Comparison of ENCODE assay signal across 10 cellular contexts in the genomic region with DNA sequence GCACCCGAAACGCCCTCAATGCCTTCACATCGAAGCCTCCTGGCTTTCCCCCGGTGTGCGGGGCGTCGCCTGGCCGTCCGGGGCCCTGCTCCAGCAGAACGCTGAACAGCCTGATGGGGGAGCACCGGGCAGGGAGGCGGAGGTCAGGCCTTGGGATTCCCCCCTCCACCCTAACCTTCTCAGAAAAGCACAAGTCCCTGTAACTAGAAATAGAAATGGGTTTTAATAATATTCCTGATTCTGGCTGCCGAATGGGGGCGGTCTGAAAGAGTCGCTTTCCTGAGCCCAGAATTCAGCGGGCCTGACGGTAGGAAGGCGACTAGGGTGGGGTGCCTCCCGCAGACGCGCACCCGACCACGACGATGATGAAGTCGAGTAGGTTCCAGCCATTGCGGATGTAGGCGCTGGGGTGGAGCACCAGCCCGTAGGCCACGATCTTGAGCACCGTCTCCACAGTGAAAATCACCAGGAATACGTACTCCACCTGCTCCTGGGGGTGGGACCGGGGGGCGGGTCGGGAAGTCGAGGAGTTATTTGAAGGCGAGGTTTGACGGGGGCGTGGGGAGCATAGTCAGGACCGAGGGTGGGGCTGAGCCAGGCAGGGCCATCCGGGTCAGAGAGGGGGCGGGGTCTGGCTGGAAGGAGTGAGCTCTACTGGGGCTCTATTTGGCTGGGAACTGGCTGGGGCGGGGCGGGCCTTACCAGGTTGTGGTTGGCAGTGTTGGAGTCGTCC. TPM values are rescaled to one million over a fixed set of nuclear protein-coding genes. Genes with fewer than 3 reads are reported as not detected.
DNase-seq lines count a peak whose midpoint lies in the region; TF ChIP-seq lines count a peak whose summit lies in the region.
"Had no signal": no experiment of that assay in that cellular context is flagged by ENCODE, and none has a peak within 500 bp of the region (broad histone marks: within the 10 kb centered on the region; RNA-seq: fewer than 3 reads in every experiment).

No MANE protein-coding gene starts in this region.

- H3K4me1 Mint-ChIP-seq in MCF 10A (ENCODE audit: insufficient read depth, unreplicated experiment) = no peaks in the 10 kb centered on the region

- CTCF ChIA-PET in MCF 10A (lab: Yijun Ruan, JAX) = no interaction called here

- H3K9ac ChIP-seq in HUES48 (ENCODE audit: low read depth, low read length) = peak overlapping the region; percentile 17; the same call in 1 of the 2 replicates

- peaks cover 3% of the 10 kb centered on the region; the same call in 1 of the 2 replicates for H3K9me3 ChIP-seq in HUES48 (ENCODE audit: control insufficient read depth, insufficient read depth, low read length)

- H3K4me3 ChIP-seq in HUES48 (ENCODE audit: low read depth, low read length) = peak overlapping the region; percentile 59

- POLR2A ChIA-PET in MCF 10A (lab: Yijun Ruan, JAX) = no interaction called here

- H3K36me3 Mint-ChIP-seq in MCF 10A (ENCODE audit: insufficient read depth, unreplicated experiment) = no peaks in the 10 kb centered on the region

- intact Hi-C loops in MCF 10A (cut with micrococcal nuclease) = no loop called here

- no peak overlapping the region for H3K27ac Mint-ChIP-seq in MCF 10A (ENCODE audit: low read depth, unreplicated experiment)

- no peaks in the 10 kb centered on the region for H3K27me3 ChIP-seq in HUES48 (ENCODE audit: control insufficient read depth, insufficient read depth, low read length)

- peak; percentile 47 to 78 for DNase-seq in T47D (ENCODE audit: low read depth in 1 of 2, low spot score in 1 of 2)
- no peak for DNase-seq in MCF 10A (ENCODE audit: unreplicated experiment)
- DNase-seq in activated CD4-positive, alpha-beta T cell treated with anti-CD3 and anti-CD28 coated beads for 48 hours = peak; percentile 77
- DNase-seq in ecto neural progenitor cell (ENCODE audit: low spot score) = peak; percentile 66
- peak; percentile 28 for DNase-seq in mucosa of gallbladder (ENCODE audit: low spot score)
- DNase-seq in stimulated activated CD8-positive, alpha-beta memory T cell treated with anti-CD3 and anti-CD28 coated beads, Interleukin-7, amount 100 ng/mL, for 4 hours (ENCODE audit: low read depth in 2 of 2) = peak; percentile 12 to 46
- no peak for DNase-seq in NCI-H524 treated with DMSO at 0.1 percent for 48 hours (lab: John Stamatoyannopoulos, UW)

- H3K9me3 Mint-ChIP-seq in MCF 10A (ENCODE audit: unreplicated experiment) = peaks cover 8% of the 10 kb centered on the region

- no peak for TF ChIP-seq CTCF in MCF 10A (IDR thresholded peaks at IDR 0.05; ENCODE audit: unreplicated experiment)

- H3K4me1 ChIP-seq in HUES48 (ENCODE audit: control insufficient read depth, insufficient read depth, low read length) = no peaks in the 10 kb centered on the region

- in situ Hi-C loops in T47D (cut with HindIII; ENCODE audit: low pct_unique_long_range_greater_than_20kb, low sequenced_read_pairs) = no loop called here

- peak overlapping the region; percentile 35 for H3K27ac ChIP-seq in HUES48 (ENCODE audit: low read depth, low read length)
- H3K27ac ChIP-seq: C4-2B had no signal

- no peaks in the 10 kb centered on the region for H3K36me3 ChIP-seq in HUES48 (ENCODE audit: control insufficient read depth, insufficient read depth, low read length)

- H3K27me3 Mint-ChIP-seq in MCF 10A (ENCODE audit: insufficient read depth, unreplicated experiment) = no peaks in the 10 kb centered on the region

- BruUV-seq in MCF 10A (replicated peaks; lab: Mats Ljungman, UMichigan) = no TSS peak

- H3K4me3 Mint-ChIP-seq in MCF 10A (ENCODE audit: unreplicated experiment) = no peak overlapping the region

RNA-seq across cellular contexts. Expression of a gene that starts 2.5 kb away (rescaled TPM):
- total RNA-seq in MCF 10A (2022) (not detected in 2 replicates), mucosa of gallbladder (0.20 TPM)

RNA-seq across cellular contexts. Expression of a gene that starts 4.6 kb away (rescaled TPM):
- total RNA-seq in MCF 10A (2022) (11.0 and 11.5 TPM in 2 replicates), mucosa of gallbladder (20.0 TPM)

RNA-seq across cellular contexts. Expression of a gene that starts 30.7 kb away (rescaled TPM):
- total RNA-seq in MCF 10A (2022) (0.75 and 0.79 TPM in 2 replicates), mucosa of gallbladder (1.9 TPM)

RNA-seq across cellular contexts. Expression of a gene that starts 33.8 kb away (rescaled TPM):
- total RNA-seq in MCF 10A (2022) (0.26 and 0.32 TPM in 2 replicates), mucosa of gallbladder (0.09 TPM)
- total RNA-seq: dermis microvascular lymphatic vessel endothelial cell had no signal

RNA-seq across cellular contexts. Expression of a gene that starts 38.9 kb away (rescaled TPM):
- total RNA-seq in MCF 10A (2022) = 7.0 and 9.1 TPM in 2 replicates
- 11.5 TPM for total RNA-seq in mucosa of gallbladder

Comparison
In these comparisons a context has a peak if more than half of its experiments do, and no peak if none do; other contexts are left out.
1. DNase-seq: peak in T47D (2 of 2), activated CD4-positive, alpha-beta T cell treated with anti-CD3 and anti-CD28 coated beads for 48 hours (single experiment), ecto neural progenitor cell (single experiment), mucosa of gallbladder (single experiment) and stimulated activated CD8-positive, alpha-beta memory T cell treated with anti-CD3 and anti-CD28 coated beads, Interleukin-7, amount 100 ng/mL, for 4 hours (2 of 2); none in MCF 10A (single experiment) and NCI-H524 treated with DMSO at 0.1 percent for 48 hours (single experiment).